26 cellular contexts compared by ENCODE assay signal in the genomic region with DNA sequence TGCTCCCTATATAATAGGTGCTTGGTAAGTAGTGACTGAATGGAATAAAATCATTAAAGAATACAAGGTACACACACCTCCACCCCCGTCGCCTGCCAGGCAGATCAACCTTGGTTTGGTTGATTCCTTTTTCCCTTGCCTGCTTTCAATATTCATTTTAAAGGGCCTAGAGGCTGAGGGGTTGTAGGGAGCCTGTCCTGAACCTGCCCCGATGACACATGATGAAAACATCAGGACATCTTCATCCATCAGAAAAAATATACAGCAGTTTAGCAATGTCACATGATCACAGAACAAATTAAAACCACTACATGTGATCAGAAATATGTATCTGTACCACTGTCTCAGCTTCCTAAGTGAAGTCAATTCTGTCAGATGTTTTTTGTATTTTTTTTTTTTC.
DNase-seq lines count a peak whose midpoint lies in the region; ATAC-seq, FAIRE-seq and TF ChIP-seq lines count a peak whose summit lies in the region.
"Had no signal": no experiment of that assay in that cellular context is flagged by ENCODE, and none has a peak within 500 bp of the region (broad histone marks: within the 10 kb centered on the region; RNA-seq: fewer than 3 reads in every experiment).

No MANE protein-coding gene starts in this region.

- H3K27me3 ChIP-seq in CD4-positive, CD25-positive, alpha-beta regulatory T cell (ENCODE audit: control insufficient read depth, insufficient read depth, low read length) = no peaks in the 10 kb centered on the region
- H3K27me3 ChIP-seq in esophagus muscularis mucosa (no peaks in the 10 kb centered on the region), SK-N-SH (ENCODE audit: insufficient read depth) (no peaks in the 10 kb centered on the region)
- H3K27me3 ChIP-seq: BLaER1 treated with 17β-estradiol and CSF1 and Interleukin-3, amounts not matched to agents 10 nM and 100 nM; esophagus squamous epithelium; heart right ventricle; upper lobe of right lung had no signal

- peak overlapping the region in 1 of 4 donors; percentile 48 for H3K4me3 Mint-ChIP-seq in CD4-positive, CD25-positive, alpha-beta regulatory T cell
- H3K4me3 Mint-ChIP-seq in activated CD8-positive, alpha-beta T cell treated with anti-CD3 and anti-CD28 coated beads for 36 hours = no peak overlapping the region
- H3K4me3 Mint-ChIP-seq: activated CD4-positive, alpha-beta T cell treated with anti-CD3 and anti-CD28 coated beads, Interleukin-2, amount 10 ng/mL, durations not matched to agents 7 days and 5 days; dendritic cell treated with granulocyte-macrophage colony-stimulating factor and Interleukin-4, amounts not matched to agents 40 ng/mL and 50 ng/mL, for 4 days had no signal

- DNase-seq in A549 (ENCODE audit: low read depth in 1 of 2, low spot score in 1 of 2) (no peak), esophagus muscularis mucosa (ENCODE audit: extremely low spot score) (no peak), SK-N-SH (no peak), DMS 273 (lab: John Stamatoyannopoulos, UW; ENCODE audit: unreplicated experiment) (no peak), dedifferentiated amniotic fluid mesenchymal stem cell (ENCODE audit: extremely low spot score) (no peak)
- no peak for DNase-seq in CD4-positive, CD25-positive, alpha-beta regulatory T cell
- no peak for DNase-seq in activated CD8-positive, alpha-beta T cell treated with anti-CD3 and anti-CD28 coated beads for 36 hours
- DNase-seq: activated CD4-positive, alpha-beta T cell treated with anti-CD3 and anti-CD28 coated beads, Interleukin-2, amount 10 ng/mL, durations not matched to agents 7 days and 5 days; central memory CD4-positive, alpha-beta T cell; DMS79 treated with DMSO at 0.1 percent for 48 hours; esophagus squamous epithelium; foreskin melanocyte; heart right ventricle; NCI-H1048; NCI-H1694; NCI-H446 treated with DMSO at 0.1 percent for 48 hours; occipital lobe; SIG-M5; stimulated activated naive CD4-positive, alpha-beta T cell; T1000; upper lobe of right lung had no signal

- no peaks in the 10 kb centered on the region for H4K20me1 ChIP-seq in SK-N-SH (ENCODE audit: insufficient read depth)
- H4K20me1 ChIP-seq: BLaER1 treated with 17β-estradiol and CSF1 and Interleukin-3, amounts not matched to agents 10 nM and 100 nM had no signal

- H3K9me3 ChIP-seq in A549 (no peaks in the 10 kb centered on the region), esophagus muscularis mucosa (no peaks in the 10 kb centered on the region), SK-N-SH (no peaks in the 10 kb centered on the region)
- no peaks in the 10 kb centered on the region for H3K9me3 ChIP-seq in CD4-positive, CD25-positive, alpha-beta regulatory T cell (ENCODE audit: control insufficient read depth in 2 of 2, low read length in 2 of 2)
- H3K9me3 ChIP-seq: esophagus squamous epithelium, heart right ventricle, upper lobe of right lung had no signal

- FAIRE-seq in A549 (lab: Jason Lieb, UNC) = no peak
- FAIRE-seq: RCC 7860 had no signal

- no peak overlapping the region for H3K9ac ChIP-seq in SK-N-SH
- H3K9ac ChIP-seq: BLaER1 treated with 17β-estradiol and CSF1 and Interleukin-3, amounts not matched to agents 10 nM and 100 nM had no signal

- TF ChIP-seq CTCF in A549 (IDR thresholded peaks at IDR 0.05) (no peak), esophagus muscularis mucosa (IDR thresholded peaks at IDR 0.05) (no peak), SK-N-SH (IDR thresholded peaks at IDR 0.05) (no peak)
- no peak for TF ChIP-seq CTCF in activated CD8-positive, alpha-beta T cell treated with anti-CD3 and anti-CD28 coated beads for 36 hours (IDR thresholded peaks at IDR 0.05)

- no peak for TF ChIP-seq POLR2A in A549 (IDR thresholded peaks at IDR 0.05; ENCODE audit: low read length)
- TF ChIP-seq POLR2A in esophagus muscularis mucosa (IDR thresholded peaks at IDR 0.05; ENCODE audit: low read depth) = no peak

- POLR2A ChIA-PET in A549 (lab: Yijun Ruan, JAX) (no interaction called here), SK-N-SH (lab: Yijun Ruan, JAX) (no interaction called here)
- POLR2A ChIA-PET in activated CD8-positive, alpha-beta T cell treated with anti-CD3 and anti-CD28 coated beads for 36 hours (lab: Charles Lee) = interaction anchor here (0.6 kb wide), 1 partner anchor 86 kb away, joined by 3 read pairs; no protein-coding TSS in a partner anchor

- H3K36me3 Mint-ChIP-seq in CD4-positive, CD25-positive, alpha-beta regulatory T cell = peaks cover 62% of the 10 kb centered on the region
- peaks cover 82% of the 10 kb centered on the region for H3K36me3 Mint-ChIP-seq in activated CD8-positive, alpha-beta T cell treated with anti-CD3 and anti-CD28 coated beads for 36 hours (ENCODE audit: low read depth)

- no peaks in the 10 kb centered on the region for H3K27me3 Mint-ChIP-seq in CD4-positive, CD25-positive, alpha-beta regulatory T cell
- H3K27me3 Mint-ChIP-seq in activated CD8-positive, alpha-beta T cell treated with anti-CD3 and anti-CD28 coated beads for 36 hours = no peaks in the 10 kb centered on the region
- H3K27me3 Mint-ChIP-seq: activated CD4-positive, alpha-beta T cell treated with anti-CD3 and anti-CD28 coated beads, Interleukin-2, amount 10 ng/mL, durations not matched to agents 7 days and 5 days; dendritic cell treated with granulocyte-macrophage colony-stimulating factor and Interleukin-4, amounts not matched to agents 40 ng/mL and 50 ng/mL, for 4 days had no signal

- ATAC-seq in A549 = no peak
- no peak for ATAC-seq in CD4-positive, CD25-positive, alpha-beta regulatory T cell (ENCODE audit: low read depth in 2 of 2)
- ATAC-seq in activated CD8-positive, alpha-beta T cell treated with anti-CD3 and anti-CD28 coated beads for 36 hours = no peak
- ATAC-seq: HCT116, heart right ventricle, upper lobe of right lung had no signal

- TF ChIP-seq RAD21 in A549 (conservative IDR thresholded peaks at IDR 0.05 in 1 of 2, IDR thresholded peaks at IDR 0.05 in 1 of 2) = no peak
- no peak for TF ChIP-seq RAD21 in SK-N-SH (IDR thresholded peaks at IDR 0.05; ENCODE audit: low read length)

- H2AFZ ChIP-seq in SK-N-SH (ENCODE audit: low read depth) = no peak overlapping the region

- 86% methylated on average over 3 of the region's 3 CpGs for WGBS in A549 (ENCODE audit: missing lambda C conversion rate)
- 100% methylated on average over 3 of the region's 3 CpGs for WGBS in esophagus muscularis mucosa
- 100% methylated on average over 3 of the region's 3 CpGs for WGBS in SK-N-SH (ENCODE audit: low lambda C conversion rate)

- H3K27ac Mint-ChIP-seq in CD4-positive, CD25-positive, alpha-beta regulatory T cell = peak overlapping the region in 2 of 3 donors; percentile 42 to 62
- H3K27ac Mint-ChIP-seq in activated CD8-positive, alpha-beta T cell treated with anti-CD3 and anti-CD28 coated beads for 36 hours = peak overlapping the region; percentile 67
- H3K27ac Mint-ChIP-seq: activated CD4-positive, alpha-beta T cell treated with anti-CD3 and anti-CD28 coated beads, Interleukin-2, amount 10 ng/mL, durations not matched to agents 7 days and 5 days; activated T-helper 2 cell treated with anti-CD3 and anti-CD28 coated beads, Interferon-gamma antibody, Interleukin-2, Interleukin-4, amounts not matched to agents 10 μg/mL and 5 μg/mL and 100 μg/mL, durations not matched to agents 14 hours and 24 hours and 36 hours had no signal

- H3K4me3 ChIP-seq in A549 = no peak overlapping the region
- no peak overlapping the region for H3K4me3 ChIP-seq in CD4-positive, CD25-positive, alpha-beta regulatory T cell (ENCODE audit: low read depth, low read length)
- H3K4me3 ChIP-seq in esophagus muscularis mucosa = no peak overlapping the region
- H3K4me3 ChIP-seq in SK-N-SH (ENCODE audit: low read depth in 2 of 2, low read length in 1 of 2) = no peak overlapping the region
- H3K4me3 ChIP-seq: BLaER1 treated with 17β-estradiol and CSF1 and Interleukin-3, amounts not matched to agents 10 nM and 100 nM; esophagus squamous epithelium; heart right ventricle; upper lobe of right lung had no signal

- H3K36me3 ChIP-seq in CD4-positive, CD25-positive, alpha-beta regulatory T cell (ENCODE audit: control insufficient read depth, insufficient read depth, low read length) = peaks cover 70% of the 10 kb centered on the region
- H3K36me3 ChIP-seq in esophagus muscularis mucosa = peaks cover 5 to 57% (median 36%) of the 10 kb centered on the region in 4 donors
- peaks cover 4 to 46% of the 10 kb centered on the region in 2 experiments for H3K36me3 ChIP-seq in SK-N-SH (replicated peaks in 1 of 2; ENCODE audit: control insufficient read depth in 1 of 2, insufficient read depth in 2 of 2, low read length in 1 of 2)

- H3K4me2 ChIP-seq in A549 (no peak overlapping the region), SK-N-SH (no peak overlapping the region)
- H3K4me2 ChIP-seq: BLaER1 treated with 17β-estradiol and CSF1 and Interleukin-3, amounts not matched to agents 10 nM and 100 nM had no signal

- H3K4me1 ChIP-seq in A549 (peaks cover 1% of the 10 kb centered on the region; the same call in 2 of the 3 replicates), esophagus muscularis mucosa (peaks cover 8 to 89% (median 65%) of the 10 kb centered on the region in 4 donors), SK-N-SH (ENCODE audit: control insufficient read depth in 1 of 2, insufficient read depth in 2 of 2, low read depth in 1 of 2, low read length in 1 of 2) (peaks cover 3 to 19% of the 10 kb centered on the region in 2 experiments; a peak in 3 of 4 replicates)
- peaks cover 25% of the 10 kb centered on the region for H3K4me1 ChIP-seq in CD4-positive, CD25-positive, alpha-beta regulatory T cell (ENCODE audit: control insufficient read depth, insufficient read depth, low read length, poor library complexity, severe bottlenecking)
- H3K4me1 ChIP-seq: upper lobe of right lung had no signal

- no peaks in the 10 kb centered on the region for H3K9me2 ChIP-seq in SK-N-SH

- intact Hi-C loops in activated CD8-positive, alpha-beta T cell treated with anti-CD3 and anti-CD28 coated beads for 36 hours (cut with micrococcal nuclease) = no loop called here
- intact Hi-C loops in esophagus muscularis mucosa (cut with DNase I) = no loop called here

- H3K79me2 ChIP-seq in SK-N-SH (ENCODE audit: insufficient read depth) = peaks cover 96% of the 10 kb centered on the region

- CTCF ChIA-PET in A549 (lab: Yijun Ruan, JAX) (interaction anchor here (0.7 to 2.5 kb wide), 4 partner anchors 10 to 501 kb away, joined by 3 to 11 read pairs (median 4); no protein-coding TSS in a partner anchor), SK-N-SH (lab: Yijun Ruan, JAX) (interaction anchor here (1.0 kb wide), 1 partner anchor 592 kb away, joined by 4 read pairs; no protein-coding TSS in a partner anchor)
- CTCF ChIA-PET in activated CD8-positive, alpha-beta T cell treated with anti-CD3 and anti-CD28 coated beads for 36 hours (lab: Charles Lee) = no interaction called here

- H3K9me3 Mint-ChIP-seq in CD4-positive, CD25-positive, alpha-beta regulatory T cell = no peaks in the 10 kb centered on the region
- H3K9me3 Mint-ChIP-seq in activated CD8-positive, alpha-beta T cell treated with anti-CD3 and anti-CD28 coated beads for 36 hours = no peaks in the 10 kb centered on the region
- H3K9me3 Mint-ChIP-seq: activated T-helper 2 cell treated with anti-CD3 and anti-CD28 coated beads, Interferon-gamma antibody, Interleukin-2, Interleukin-4, amounts not matched to agents 10 μg/mL and 5 μg/mL and 100 μg/mL, durations not matched to agents 14 hours and 24 hours and 36 hours; dendritic cell treated with granulocyte-macrophage colony-stimulating factor and Interleukin-4, amounts not matched to agents 40 ng/mL and 50 ng/mL, for 4 days had no signal

- peaks cover 48% of the 10 kb centered on the region for H3F3A ChIP-seq in SK-N-SH (replicated peaks; ENCODE audit: insufficient read depth)

- TF ChIP-seq EP300 in A549 (IDR thresholded peaks at IDR 0.05) (no peak), esophagus muscularis mucosa (IDR thresholded peaks at IDR 0.05) (no peak), SK-N-SH (IDR thresholded peaks at IDR 0.05; ENCODE audit: borderline replicate concordance in 1 of 2, low read depth in 1 of 2, low read length in 1 of 2) (no peak)

- H3K27ac ChIP-seq in A549 (no peak overlapping the region), esophagus muscularis mucosa (replicated peaks in 1 of 4) (peak overlapping the region; percentile 83 to 88 (median 86)), SK-N-SH (ENCODE audit: low read depth in 2 of 2, low read length in 1 of 2) (peak overlapping the region in 1 of 2 experiments; percentile 85; a peak in 1 of 4 replicates)
- no peak overlapping the region for H3K27ac ChIP-seq in CD4-positive, CD25-positive, alpha-beta regulatory T cell (ENCODE audit: insufficient read depth, low read length, poor library complexity, severe bottlenecking)
- H3K27ac ChIP-seq: BLaER1 treated with 17β-estradiol and CSF1 and Interleukin-3, amounts not matched to agents 10 nM and 100 nM; upper lobe of right lung had no signal

- H3K4me1 Mint-ChIP-seq in CD4-positive, CD25-positive, alpha-beta regulatory T cell = peaks cover 18 to 72% (median 48%) of the 10 kb centered on the region in 4 donors
- peaks cover 60% of the 10 kb centered on the region for H3K4me1 Mint-ChIP-seq in activated CD8-positive, alpha-beta T cell treated with anti-CD3 and anti-CD28 coated beads for 36 hours (ENCODE audit: low read depth)

Comparison
In these comparisons a context has a peak if more than half of its experiments do, and no peak if none do; other contexts are left out.
1. H3K27ac ChIP-seq: peak in esophagus muscularis mucosa (4 of 4); none in A549 (0 of 2) and CD4-positive, CD25-positive, alpha-beta regulatory T cell (single experiment).
2. Of the 12 proteins assayed by ChIP-seq in both A549 and SK-N-SH: peak only in A549: USF2; only in SK-N-SH: none; in both: none; in neither: 11.